Comparison of ENCODE assay signal across 1 cellular context in genomic region chr5:158461240-158461854, GRCh38.
A peak's percentile ranks its signal among the peaks of the same experiment; 100 is the strongest.
TF ChIP-seq lines count a peak whose summit lies in the region.

No MANE protein-coding gene starts in this region.

TF ChIP-seq in HepG2, 621 proteins besides CTCF, POLR2A, EP300 and RAD21 (continued from another document and continues in another):
- TF ChIP-seq, protein P1, sequence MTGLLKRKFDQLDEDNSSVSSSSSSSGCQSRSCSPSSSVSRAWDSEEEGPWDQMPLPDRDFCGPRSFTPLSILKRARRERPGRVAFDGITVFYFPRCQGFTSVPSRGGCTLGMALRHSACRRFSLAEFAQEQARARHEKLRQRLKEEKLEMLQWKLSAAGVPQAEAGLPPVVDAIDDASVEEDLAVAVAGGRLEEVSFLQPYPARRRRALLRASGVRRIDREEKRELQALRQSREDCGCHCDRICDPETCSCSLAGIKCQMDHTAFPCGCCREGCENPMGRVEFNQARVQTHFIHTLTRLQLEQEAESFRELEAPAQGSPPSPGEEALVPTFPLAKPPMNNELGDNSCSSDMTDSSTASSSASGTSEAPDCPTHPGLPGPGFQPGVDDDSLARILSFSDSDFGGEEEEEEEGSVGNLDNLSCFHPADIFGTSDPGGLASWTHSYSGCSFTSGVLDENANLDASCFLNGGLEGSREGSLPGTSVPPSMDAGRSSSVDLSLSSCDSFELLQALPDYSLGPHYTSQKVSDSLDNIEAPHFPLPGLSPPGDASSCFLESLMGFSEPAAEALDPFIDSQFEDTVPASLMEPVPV (CRISPR knock-in tag; IDR thresholded peaks at IDR 0.05) = 0 out of 2 replicates have a peak, but pooled peaks have one; percentile 51
- TF ChIP-seq, protein P2, sequence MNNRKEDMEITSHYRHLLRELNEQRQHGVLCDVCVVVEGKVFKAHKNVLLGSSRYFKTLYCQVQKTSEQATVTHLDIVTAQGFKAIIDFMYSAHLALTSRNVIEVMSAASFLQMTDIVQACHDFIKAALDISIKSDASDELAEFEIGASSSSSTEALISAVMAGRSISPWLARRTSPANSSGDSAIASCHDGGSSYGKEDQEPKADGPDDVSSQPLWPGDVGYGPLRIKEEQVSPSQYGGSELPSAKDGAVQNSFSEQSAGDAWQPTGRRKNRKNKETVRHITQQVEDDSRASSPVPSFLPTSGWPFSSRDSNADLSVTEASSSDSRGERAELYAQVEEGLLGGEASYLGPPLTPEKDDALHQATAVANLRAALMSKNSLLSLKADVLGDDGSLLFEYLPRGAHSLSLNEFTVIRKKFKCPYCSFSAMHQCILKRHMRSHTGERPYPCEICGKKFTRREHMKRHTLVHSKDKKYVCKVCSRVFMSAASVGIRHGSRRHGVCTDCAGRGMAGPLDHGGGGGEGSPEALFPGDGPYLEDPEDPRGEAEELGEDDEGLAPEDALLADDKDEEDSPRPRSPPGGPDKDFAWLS (CRISPR knock-in tag; IDR thresholded peaks at IDR 0.05; ENCODE audit: borderline replicate concordance) = no peak
- TF ChIP-seq ARNTL (CRISPR knock-in tag; IDR thresholded peaks at IDR 0.05) = peak; percentile 88
- TF ChIP-seq RBM22 (optimal IDR thresholded peaks at IDR 0.05; ENCODE audit: low read length) = no peak
- TF ChIP-seq ZBTB25 (CRISPR knock-in tag; IDR thresholded peaks at IDR 0.05) = peak; percentile 71
- TF ChIP-seq ZNF431 (CRISPR knock-in tag; IDR thresholded peaks at IDR 0.05; ENCODE audit: borderline replicate concordance, low read depth) = peak; percentile 52; the same call in 1 of the 2 replicates
- TF ChIP-seq ZNF766 (CRISPR knock-in tag; IDR thresholded peaks at IDR 0.05; ENCODE audit: borderline replicate concordance) = no peak
- TF ChIP-seq PREB (CRISPR knock-in tag; IDR thresholded peaks at IDR 0.05) = no peak
- TF ChIP-seq NFE2L2 (IDR thresholded peaks at IDR 0.05; ENCODE audit: low read length) = no peak
- TF ChIP-seq RFXAP (CRISPR knock-in tag; IDR thresholded peaks at IDR 0.05; ENCODE audit: borderline replicate concordance) = peak; percentile 69; the same call in 1 of the 2 replicates
- peak; percentile 34; the same call in 1 of the 2 replicates for TF ChIP-seq ZBTB21 (CRISPR knock-in tag; IDR thresholded peaks at IDR 0.05)
- no peak for TF ChIP-seq DBP (CRISPR knock-in tag; IDR thresholded peaks at IDR 0.05; ENCODE audit: not compliant biosample characterization)
- TF ChIP-seq ZNF589 (CRISPR knock-in tag; conservative IDR thresholded peaks at IDR 0.05) = no peak; the same call in 1 of the 2 replicates
- TF ChIP-seq MTA1 (CRISPR knock-in tag; IDR thresholded peaks at IDR 0.05; ENCODE audit: borderline replicate concordance) = peak; percentile 88; the same call in 1 of the 2 replicates
- TF ChIP-seq KMT2B (CRISPR knock-in tag; IDR thresholded peaks at IDR 0.05) = peak; percentile 61
- TF ChIP-seq, protein P3, sequence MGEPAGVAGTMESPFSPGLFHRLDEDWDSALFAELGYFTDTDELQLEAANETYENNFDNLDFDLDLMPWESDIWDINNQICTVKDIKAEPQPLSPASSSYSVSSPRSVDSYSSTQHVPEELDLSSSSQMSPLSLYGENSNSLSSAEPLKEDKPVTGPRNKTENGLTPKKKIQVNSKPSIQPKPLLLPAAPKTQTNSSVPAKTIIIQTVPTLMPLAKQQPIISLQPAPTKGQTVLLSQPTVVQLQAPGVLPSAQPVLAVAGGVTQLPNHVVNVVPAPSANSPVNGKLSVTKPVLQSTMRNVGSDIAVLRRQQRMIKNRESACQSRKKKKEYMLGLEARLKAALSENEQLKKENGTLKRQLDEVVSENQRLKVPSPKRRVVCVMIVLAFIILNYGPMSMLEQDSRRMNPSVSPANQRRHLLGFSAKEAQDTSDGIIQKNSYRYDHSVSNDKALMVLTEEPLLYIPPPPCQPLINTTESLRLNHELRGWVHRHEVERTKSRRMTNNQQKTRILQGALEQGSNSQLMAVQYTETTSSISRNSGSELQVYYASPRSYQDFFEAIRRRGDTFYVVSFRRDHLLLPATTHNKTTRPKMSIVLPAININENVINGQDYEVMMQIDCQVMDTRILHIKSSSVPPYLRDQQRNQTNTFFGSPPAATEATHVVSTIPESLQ (CRISPR knock-in tag; conservative IDR thresholded peaks at IDR 0.05) = no peak
- TF ChIP-seq, protein P4, sequence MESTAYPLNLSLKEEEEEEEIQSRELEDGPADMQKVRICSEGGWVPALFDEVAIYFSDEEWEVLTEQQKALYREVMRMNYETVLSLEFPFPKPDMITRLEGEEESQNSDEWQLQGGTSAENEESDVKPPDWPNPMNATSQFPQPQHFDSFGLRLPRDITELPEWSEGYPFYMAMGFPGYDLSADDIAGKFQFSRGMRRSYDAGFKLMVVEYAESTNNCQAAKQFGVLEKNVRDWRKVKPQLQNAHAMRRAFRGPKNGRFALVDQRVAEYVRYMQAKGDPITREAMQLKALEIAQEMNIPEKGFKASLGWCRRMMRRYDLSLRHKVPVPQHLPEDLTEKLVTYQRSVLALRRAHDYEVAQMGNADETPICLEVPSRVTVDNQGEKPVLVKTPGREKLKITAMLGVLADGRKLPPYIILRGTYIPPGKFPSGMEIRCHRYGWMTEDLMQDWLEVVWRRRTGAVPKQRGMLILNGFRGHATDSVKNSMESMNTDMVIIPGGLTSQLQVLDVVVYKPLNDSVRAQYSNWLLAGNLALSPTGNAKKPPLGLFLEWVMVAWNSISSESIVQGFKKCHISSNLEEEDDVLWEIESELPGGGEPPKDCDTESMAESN (CRISPR knock-in tag; conservative IDR thresholded peaks at IDR 0.05) = peak; percentile 79
- TF ChIP-seq ZNF446 (CRISPR knock-in tag; IDR thresholded peaks at IDR 0.05) = no peak
- peak; percentile 43; the same call in 1 of the 2 replicates for TF ChIP-seq ETV6 (CRISPR knock-in tag; conservative IDR thresholded peaks at IDR 0.05)
- TF ChIP-seq CC2D1A (CRISPR knock-in tag; IDR thresholded peaks at IDR 0.05) = no peak
- no peak for TF ChIP-seq ZNF496 (CRISPR knock-in tag; IDR thresholded peaks at IDR 0.05; ENCODE audit: insufficient replicate concordance)
- TF ChIP-seq, protein P5, sequence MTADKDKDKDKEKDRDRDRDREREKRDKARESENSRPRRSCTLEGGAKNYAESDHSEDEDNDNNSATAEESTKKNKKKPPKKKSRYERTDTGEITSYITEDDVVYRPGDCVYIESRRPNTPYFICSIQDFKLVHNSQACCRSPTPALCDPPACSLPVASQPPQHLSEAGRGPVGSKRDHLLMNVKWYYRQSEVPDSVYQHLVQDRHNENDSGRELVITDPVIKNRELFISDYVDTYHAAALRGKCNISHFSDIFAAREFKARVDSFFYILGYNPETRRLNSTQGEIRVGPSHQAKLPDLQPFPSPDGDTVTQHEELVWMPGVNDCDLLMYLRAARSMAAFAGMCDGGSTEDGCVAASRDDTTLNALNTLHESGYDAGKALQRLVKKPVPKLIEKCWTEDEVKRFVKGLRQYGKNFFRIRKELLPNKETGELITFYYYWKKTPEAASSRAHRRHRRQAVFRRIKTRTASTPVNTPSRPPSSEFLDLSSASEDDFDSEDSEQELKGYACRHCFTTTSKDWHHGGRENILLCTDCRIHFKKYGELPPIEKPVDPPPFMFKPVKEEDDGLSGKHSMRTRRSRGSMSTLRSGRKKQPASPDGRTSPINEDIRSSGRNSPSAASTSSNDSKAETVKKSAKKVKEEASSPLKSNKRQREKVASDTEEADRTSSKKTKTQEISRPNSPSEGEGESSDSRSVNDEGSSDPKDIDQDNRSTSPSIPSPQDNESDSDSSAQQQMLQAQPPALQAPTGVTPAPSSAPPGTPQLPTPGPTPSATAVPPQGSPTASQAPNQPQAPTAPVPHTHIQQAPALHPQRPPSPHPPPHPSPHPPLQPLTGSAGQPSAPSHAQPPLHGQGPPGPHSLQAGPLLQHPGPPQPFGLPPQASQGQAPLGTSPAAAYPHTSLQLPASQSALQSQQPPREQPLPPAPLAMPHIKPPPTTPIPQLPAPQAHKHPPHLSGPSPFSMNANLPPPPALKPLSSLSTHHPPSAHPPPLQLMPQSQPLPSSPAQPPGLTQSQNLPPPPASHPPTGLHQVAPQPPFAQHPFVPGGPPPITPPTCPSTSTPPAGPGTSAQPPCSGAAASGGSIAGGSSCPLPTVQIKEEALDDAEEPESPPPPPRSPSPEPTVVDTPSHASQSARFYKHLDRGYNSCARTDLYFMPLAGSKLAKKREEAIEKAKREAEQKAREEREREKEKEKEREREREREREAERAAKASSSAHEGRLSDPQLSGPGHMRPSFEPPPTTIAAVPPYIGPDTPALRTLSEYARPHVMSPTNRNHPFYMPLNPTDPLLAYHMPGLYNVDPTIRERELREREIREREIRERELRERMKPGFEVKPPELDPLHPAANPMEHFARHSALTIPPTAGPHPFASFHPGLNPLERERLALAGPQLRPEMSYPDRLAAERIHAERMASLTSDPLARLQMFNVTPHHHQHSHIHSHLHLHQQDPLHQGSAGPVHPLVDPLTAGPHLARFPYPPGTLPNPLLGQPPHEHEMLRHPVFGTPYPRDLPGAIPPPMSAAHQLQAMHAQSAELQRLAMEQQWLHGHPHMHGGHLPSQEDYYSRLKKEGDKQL (CRISPR knock-in tag; IDR thresholded peaks at IDR 0.05; ENCODE audit: low read depth) = peak; percentile 85
- TF ChIP-seq ARID2 (CRISPR knock-in tag; IDR thresholded peaks at IDR 0.05; ENCODE audit: borderline replicate concordance) = peak; percentile 54; the same call in 1 of the 2 replicates
- no peak for TF ChIP-seq HMGA1 (CRISPR knock-in tag; conservative IDR thresholded peaks at IDR 0.05)
- no peak for TF ChIP-seq SRSF4 (IDR thresholded peaks at IDR 0.05; ENCODE audit: low read depth, low read length, poor library complexity, severe bottlenecking)
- no peak for TF ChIP-seq FOXM1 (CRISPR knock-in tag; IDR thresholded peaks at IDR 0.05)
- TF ChIP-seq, protein P6, sequence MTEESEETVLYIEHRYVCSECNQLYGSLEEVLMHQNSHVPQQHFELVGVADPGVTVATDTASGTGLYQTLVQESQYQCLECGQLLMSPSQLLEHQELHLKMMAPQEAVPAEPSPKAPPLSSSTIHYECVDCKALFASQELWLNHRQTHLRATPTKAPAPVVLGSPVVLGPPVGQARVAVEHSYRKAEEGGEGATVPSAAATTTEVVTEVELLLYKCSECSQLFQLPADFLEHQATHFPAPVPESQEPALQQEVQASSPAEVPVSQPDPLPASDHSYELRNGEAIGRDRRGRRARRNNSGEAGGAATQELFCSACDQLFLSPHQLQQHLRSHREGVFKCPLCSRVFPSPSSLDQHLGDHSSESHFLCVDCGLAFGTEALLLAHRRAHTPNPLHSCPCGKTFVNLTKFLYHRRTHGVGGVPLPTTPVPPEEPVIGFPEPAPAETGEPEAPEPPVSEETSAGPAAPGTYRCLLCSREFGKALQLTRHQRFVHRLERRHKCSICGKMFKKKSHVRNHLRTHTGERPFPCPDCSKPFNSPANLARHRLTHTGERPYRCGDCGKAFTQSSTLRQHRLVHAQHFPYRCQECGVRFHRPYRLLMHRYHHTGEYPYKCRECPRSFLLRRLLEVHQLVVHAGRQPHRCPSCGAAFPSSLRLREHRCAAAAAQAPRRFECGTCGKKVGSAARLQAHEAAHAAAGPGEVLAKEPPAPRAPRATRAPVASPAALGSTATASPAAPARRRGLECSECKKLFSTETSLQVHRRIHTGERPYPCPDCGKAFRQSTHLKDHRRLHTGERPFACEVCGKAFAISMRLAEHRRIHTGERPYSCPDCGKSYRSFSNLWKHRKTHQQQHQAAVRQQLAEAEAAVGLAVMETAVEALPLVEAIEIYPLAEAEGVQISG (CRISPR knock-in tag; IDR thresholded peaks at IDR 0.05) = peak; percentile 79
- no peak for TF ChIP-seq NKX3-1 (CRISPR knock-in tag; IDR thresholded peaks at IDR 0.05)
- no peak for TF ChIP-seq PRMT3 (CRISPR knock-in tag; IDR thresholded peaks at IDR 0.05; ENCODE audit: borderline replicate concordance, low read depth)
- no peak for TF ChIP-seq ATAD3A (CRISPR knock-in tag; IDR thresholded peaks at IDR 0.05)
- TF ChIP-seq, protein P7, sequence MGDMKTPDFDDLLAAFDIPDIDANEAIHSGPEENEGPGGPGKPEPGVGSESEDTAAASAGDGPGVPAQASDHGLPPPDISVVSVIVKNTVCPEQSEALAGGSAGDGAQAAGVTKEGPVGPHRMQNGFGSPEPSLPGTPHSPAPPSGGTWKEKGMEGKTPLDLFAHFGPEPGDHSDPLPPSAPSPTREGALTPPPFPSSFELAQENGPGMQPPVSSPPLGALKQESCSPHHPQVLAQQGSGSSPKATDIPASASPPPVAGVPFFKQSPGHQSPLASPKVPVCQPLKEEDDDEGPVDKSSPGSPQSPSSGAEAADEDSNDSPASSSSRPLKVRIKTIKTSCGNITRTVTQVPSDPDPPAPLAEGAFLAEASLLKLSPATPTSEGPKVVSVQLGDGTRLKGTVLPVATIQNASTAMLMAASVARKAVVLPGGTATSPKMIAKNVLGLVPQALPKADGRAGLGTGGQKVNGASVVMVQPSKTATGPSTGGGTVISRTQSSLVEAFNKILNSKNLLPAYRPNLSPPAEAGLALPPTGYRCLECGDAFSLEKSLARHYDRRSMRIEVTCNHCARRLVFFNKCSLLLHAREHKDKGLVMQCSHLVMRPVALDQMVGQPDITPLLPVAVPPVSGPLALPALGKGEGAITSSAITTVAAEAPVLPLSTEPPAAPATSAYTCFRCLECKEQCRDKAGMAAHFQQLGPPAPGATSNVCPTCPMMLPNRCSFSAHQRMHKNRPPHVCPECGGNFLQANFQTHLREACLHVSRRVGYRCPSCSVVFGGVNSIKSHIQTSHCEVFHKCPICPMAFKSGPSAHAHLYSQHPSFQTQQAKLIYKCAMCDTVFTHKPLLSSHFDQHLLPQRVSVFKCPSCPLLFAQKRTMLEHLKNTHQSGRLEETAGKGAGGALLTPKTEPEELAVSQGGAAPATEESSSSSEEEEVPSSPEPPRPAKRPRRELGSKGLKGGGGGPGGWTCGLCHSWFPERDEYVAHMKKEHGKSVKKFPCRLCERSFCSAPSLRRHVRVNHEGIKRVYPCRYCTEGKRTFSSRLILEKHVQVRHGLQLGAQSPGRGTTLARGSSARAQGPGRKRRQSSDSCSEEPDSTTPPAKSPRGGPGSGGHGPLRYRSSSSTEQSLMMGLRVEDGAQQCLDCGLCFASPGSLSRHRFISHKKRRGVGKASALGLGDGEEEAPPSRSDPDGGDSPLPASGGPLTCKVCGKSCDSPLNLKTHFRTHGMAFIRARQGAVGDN (CRISPR knock-in tag; IDR thresholded peaks at IDR 0.05) = no peak
- TF ChIP-seq ZNF205 (CRISPR knock-in tag; IDR thresholded peaks at IDR 0.05) = peak; percentile 67; the same call in 1 of the 2 replicates
- peak; percentile 76 for TF ChIP-seq SAP130 (CRISPR knock-in tag; IDR thresholded peaks at IDR 0.05; ENCODE audit: low read depth)
